13 cellular contexts compared by ENCODE assay signal in the genomic region with DNA sequence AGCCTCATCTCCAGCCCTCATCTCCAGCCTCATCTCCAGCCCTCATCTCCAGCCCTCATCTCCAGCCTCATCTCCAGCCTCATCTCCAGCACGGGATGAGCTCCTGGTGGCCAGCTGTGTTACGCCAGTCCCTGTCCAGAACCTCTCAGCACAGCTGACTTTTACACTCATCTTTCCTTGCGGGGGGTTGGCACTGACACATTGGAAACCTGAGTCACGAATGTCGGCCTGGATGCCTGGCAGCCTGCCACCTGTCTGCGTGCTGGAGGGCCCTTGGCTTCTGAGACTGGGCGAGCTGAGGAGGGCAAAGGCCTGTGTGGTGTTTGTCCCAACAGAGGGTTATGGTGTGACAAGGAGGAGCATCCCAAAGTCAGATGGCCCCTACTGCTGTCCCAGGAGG.
DNase-seq lines count a peak whose midpoint lies in the region; ATAC-seq and TF ChIP-seq lines count a peak whose summit lies in the region.
"Had no signal": no experiment of that assay in that cellular context is flagged by ENCODE, and none has a peak within 500 bp of the region (broad histone marks: within the 10 kb centered on the region; RNA-seq: fewer than 3 reads in every experiment).

No MANE protein-coding gene starts in this region.

- H3K9ac ChIP-seq in Karpas-422 (ENCODE audit: low read length) = no peak overlapping the region
- H3K9ac ChIP-seq: KMS-11 had no signal

- H2AFZ ChIP-seq in Karpas-422 (ENCODE audit: low read length) = no peak overlapping the region

- H3K4me3 ChIP-seq in AG10803 (ENCODE audit: low read length) (no peak overlapping the region), Karpas-422 (ENCODE audit: low read length) (no peak overlapping the region), dorsolateral prefrontal cortex (no peak overlapping the region)
- H3K4me3 ChIP-seq: heart right ventricle, smooth muscle cell had no signal

- H3K4me2 ChIP-seq in Karpas-422 (ENCODE audit: low read depth, low read length, poor library complexity, severe bottlenecking) = no peak overlapping the region
- H3K4me2 ChIP-seq: KMS-11, smooth muscle cell had no signal

- DNase-seq in AG10803 (ENCODE audit: low read depth) (peak; percentile 89), HT1080 (ENCODE audit: low read depth) (peak; percentile 88), foreskin keratinocyte (peak; percentile 42 to 71), Karpas-422 (no peak), dorsolateral prefrontal cortex (no peak)
- DNase-seq: activated CD8-positive, alpha-beta memory T cell treated with anti-CD3 and anti-CD28 coated beads, Interleukin-2, amount 50 U/mL, for 48 hours; heart right ventricle; stimulated activated CD8-positive, alpha-beta memory T cell treated with anti-CD3 and anti-CD28 coated beads, Interleukin-4, amount 100 ng/mL, for 48 hours had no signal

- no peaks in the 10 kb centered on the region for H3K36me3 ChIP-seq in Karpas-422 (ENCODE audit: insufficient read depth, low read length)

- ATAC-seq in SK-N-SH treated with all-trans-retinoic acid at 6 μM for 48 hours = peak; percentile 80
- peak; percentile 79 for ATAC-seq in foreskin keratinocyte
- no peak for ATAC-seq in HG03025 (IDR thresholded peaks at IDR 0.05; ENCODE audit: low FRiP score, unreplicated experiment)
- ATAC-seq in HG02852 (IDR thresholded peaks at IDR 0.05; ENCODE audit: unreplicated experiment) = no peak

- no peaks in the 10 kb centered on the region for H3K27me3 ChIP-seq in foreskin keratinocyte
- H3K27me3 ChIP-seq in Karpas-422 (ENCODE audit: low read length) = no peaks in the 10 kb centered on the region
- H3K27me3 ChIP-seq in dorsolateral prefrontal cortex = peaks cover 0 to 4% (median 0%) of the 10 kb centered on the region in 45 donors
- H3K27me3 ChIP-seq: heart right ventricle had no signal

- H3K9me3 ChIP-seq in Karpas-422 (ENCODE audit: low read length) = peaks cover 3% of the 10 kb centered on the region; the same call in 1 of the 2 replicates

- no peaks in the 10 kb centered on the region for H3K79me2 ChIP-seq in Karpas-422 (ENCODE audit: low read length)

- H3K27ac ChIP-seq in foreskin keratinocyte (no peak overlapping the region), Karpas-422 (ENCODE audit: low read length) (no peak overlapping the region), dorsolateral prefrontal cortex (no peak overlapping the region)
- H3K27ac ChIP-seq: heart right ventricle, KMS-11 had no signal

- peak; percentile 16; the same call in 1 of the 2 replicates for TF ChIP-seq CTCF in AG10803 (conservative IDR thresholded peaks at IDR 0.05; ENCODE audit: low read length)
- TF ChIP-seq CTCF in foreskin keratinocyte (conservative IDR thresholded peaks at IDR 0.05) = no peak
- TF ChIP-seq CTCF in dorsolateral prefrontal cortex (IDR thresholded peaks at IDR 0.05 in 54 of 56, conservative IDR thresholded peaks at IDR 0.05 in 2 of 56; ENCODE audit: low read depth in 1 of 56, partially characterized antibody in 56 of 56) = no peak

- H4K20me1 ChIP-seq in Karpas-422 (ENCODE audit: insufficient read depth, low read depth, low read length) = no peaks in the 10 kb centered on the region

- intact Hi-C loops in dorsolateral prefrontal cortex (cut with DNase I) = no loop called here

- H3K4me1 ChIP-seq in foreskin keratinocyte (peaks cover 3% of the 10 kb centered on the region), Karpas-422 (ENCODE audit: low read length) (no peaks in the 10 kb centered on the region)

- H3K9me2 ChIP-seq in Karpas-422 (replicated peaks; ENCODE audit: insufficient read depth, low read length) = no peaks in the 10 kb centered on the region

TF ChIP-seq in SK-N-SH treated with all-trans-retinoic acid at 6 μM for 48 hours, 23 proteins besides CTCF, POLR2A, EP300 and RAD21:
- no peak for TF ChIP-seq ESRRG (CRISPR knock-in tag; IDR thresholded peaks at IDR 0.05)
- no peak for TF ChIP-seq ARNTL (CRISPR knock-in tag; IDR thresholded peaks at IDR 0.05; ENCODE audit: borderline replicate concordance, low read depth)
- no peak for TF ChIP-seq ZC3H10 (CRISPR knock-in tag; IDR thresholded peaks at IDR 0.05)
- TF ChIP-seq ZNF70 (CRISPR knock-in tag; IDR thresholded peaks at IDR 0.05) = no peak
- no peak for TF ChIP-seq CSDC2 (CRISPR knock-in tag; IDR thresholded peaks at IDR 0.05)
- TF ChIP-seq, protein P1, sequence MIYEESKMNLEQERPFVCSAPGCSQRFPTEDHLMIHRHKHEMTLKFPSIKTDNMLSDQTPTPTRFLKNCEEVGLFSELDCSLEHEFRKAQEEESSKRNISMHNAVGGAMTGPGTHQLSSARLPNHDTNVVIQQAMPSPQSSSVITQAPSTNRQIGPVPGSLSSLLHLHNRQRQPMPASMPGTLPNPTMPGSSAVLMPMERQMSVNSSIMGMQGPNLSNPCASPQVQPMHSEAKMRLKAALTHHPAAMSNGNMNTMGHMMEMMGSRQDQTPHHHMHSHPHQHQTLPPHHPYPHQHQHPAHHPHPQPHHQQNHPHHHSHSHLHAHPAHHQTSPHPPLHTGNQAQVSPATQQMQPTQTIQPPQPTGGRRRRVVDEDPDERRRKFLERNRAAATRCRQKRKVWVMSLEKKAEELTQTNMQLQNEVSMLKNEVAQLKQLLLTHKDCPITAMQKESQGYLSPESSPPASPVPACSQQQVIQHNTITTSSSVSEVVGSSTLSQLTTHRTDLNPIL (CRISPR knock-in tag; IDR thresholded peaks at IDR 0.05; ENCODE audit: low read depth) = no peak
- TF ChIP-seq PPARA (CRISPR knock-in tag; IDR thresholded peaks at IDR 0.05; ENCODE audit: borderline replicate concordance) = no peak
- TF ChIP-seq GLIS3 (CRISPR knock-in tag; IDR thresholded peaks at IDR 0.05) = no peak
- TF ChIP-seq TCF4 (CRISPR knock-in tag; IDR thresholded peaks at IDR 0.05; ENCODE audit: borderline replicate concordance) = no peak
- no peak for TF ChIP-seq SNAI2 (CRISPR knock-in tag; IDR thresholded peaks at IDR 0.05)
- TF ChIP-seq, protein P2, sequence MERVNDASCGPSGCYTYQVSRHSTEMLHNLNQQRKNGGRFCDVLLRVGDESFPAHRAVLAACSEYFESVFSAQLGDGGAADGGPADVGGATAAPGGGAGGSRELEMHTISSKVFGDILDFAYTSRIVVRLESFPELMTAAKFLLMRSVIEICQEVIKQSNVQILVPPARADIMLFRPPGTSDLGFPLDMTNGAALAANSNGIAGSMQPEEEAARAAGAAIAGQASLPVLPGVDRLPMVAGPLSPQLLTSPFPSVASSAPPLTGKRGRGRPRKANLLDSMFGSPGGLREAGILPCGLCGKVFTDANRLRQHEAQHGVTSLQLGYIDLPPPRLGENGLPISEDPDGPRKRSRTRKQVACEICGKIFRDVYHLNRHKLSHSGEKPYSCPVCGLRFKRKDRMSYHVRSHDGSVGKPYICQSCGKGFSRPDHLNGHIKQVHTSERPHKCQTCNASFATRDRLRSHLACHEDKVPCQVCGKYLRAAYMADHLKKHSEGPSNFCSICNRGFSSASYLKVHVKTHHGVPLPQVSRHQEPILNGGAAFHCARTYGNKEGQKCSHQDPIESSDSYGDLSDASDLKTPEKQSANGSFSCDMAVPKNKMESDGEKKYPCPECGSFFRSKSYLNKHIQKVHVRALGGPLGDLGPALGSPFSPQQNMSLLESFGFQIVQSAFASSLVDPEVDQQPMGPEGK (CRISPR knock-in tag; IDR thresholded peaks at IDR 0.05; ENCODE audit: borderline replicate concordance) = no peak
- TF ChIP-seq, protein P3, sequence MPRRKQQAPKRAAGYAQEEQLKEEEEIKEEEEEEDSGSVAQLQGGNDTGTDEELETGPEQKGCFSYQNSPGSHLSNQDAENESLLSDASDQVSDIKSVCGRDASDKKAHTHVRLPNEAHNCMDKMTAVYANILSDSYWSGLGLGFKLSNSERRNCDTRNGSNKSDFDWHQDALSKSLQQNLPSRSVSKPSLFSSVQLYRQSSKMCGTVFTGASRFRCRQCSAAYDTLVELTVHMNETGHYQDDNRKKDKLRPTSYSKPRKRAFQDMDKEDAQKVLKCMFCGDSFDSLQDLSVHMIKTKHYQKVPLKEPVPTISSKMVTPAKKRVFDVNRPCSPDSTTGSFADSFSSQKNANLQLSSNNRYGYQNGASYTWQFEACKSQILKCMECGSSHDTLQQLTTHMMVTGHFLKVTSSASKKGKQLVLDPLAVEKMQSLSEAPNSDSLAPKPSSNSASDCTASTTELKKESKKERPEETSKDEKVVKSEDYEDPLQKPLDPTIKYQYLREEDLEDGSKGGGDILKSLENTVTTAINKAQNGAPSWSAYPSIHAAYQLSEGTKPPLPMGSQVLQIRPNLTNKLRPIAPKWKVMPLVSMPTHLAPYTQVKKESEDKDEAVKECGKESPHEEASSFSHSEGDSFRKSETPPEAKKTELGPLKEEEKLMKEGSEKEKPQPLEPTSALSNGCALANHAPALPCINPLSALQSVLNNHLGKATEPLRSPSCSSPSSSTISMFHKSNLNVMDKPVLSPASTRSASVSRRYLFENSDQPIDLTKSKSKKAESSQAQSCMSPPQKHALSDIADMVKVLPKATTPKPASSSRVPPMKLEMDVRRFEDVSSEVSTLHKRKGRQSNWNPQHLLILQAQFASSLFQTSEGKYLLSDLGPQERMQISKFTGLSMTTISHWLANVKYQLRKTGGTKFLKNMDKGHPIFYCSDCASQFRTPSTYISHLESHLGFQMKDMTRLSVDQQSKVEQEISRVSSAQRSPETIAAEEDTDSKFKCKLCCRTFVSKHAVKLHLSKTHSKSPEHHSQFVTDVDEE (CRISPR knock-in tag; IDR thresholded peaks at IDR 0.05) = no peak
- TF ChIP-seq, protein P4, sequence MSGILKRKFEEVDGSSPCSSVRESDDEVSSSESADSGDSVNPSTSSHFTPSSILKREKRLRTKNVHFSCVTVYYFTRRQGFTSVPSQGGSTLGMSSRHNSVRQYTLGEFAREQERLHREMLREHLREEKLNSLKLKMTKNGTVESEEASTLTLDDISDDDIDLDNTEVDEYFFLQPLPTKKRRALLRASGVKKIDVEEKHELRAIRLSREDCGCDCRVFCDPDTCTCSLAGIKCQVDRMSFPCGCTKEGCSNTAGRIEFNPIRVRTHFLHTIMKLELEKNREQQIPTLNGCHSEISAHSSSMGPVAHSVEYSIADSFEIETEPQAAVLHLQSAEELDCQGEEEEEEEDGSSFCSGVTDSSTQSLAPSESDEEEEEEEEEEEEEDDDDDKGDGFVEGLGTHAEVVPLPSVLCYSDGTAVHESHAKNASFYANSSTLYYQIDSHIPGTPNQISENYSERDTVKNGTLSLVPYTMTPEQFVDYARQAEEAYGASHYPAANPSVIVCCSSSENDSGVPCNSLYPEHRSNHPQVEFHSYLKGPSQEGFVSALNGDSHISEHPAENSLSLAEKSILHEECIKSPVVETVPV (CRISPR knock-in tag; IDR thresholded peaks at IDR 0.05) = no peak
- no peak for TF ChIP-seq BACH2 (CRISPR knock-in tag; IDR thresholded peaks at IDR 0.05; ENCODE audit: borderline replicate concordance)
- TF ChIP-seq ZNF565 (CRISPR knock-in tag; conservative IDR thresholded peaks at IDR 0.05; ENCODE audit: low read depth) = no peak
- TF ChIP-seq TOX (CRISPR knock-in tag; IDR thresholded peaks at IDR 0.05; ENCODE audit: borderline replicate concordance) = no peak
- no peak for TF ChIP-seq ISL1 (CRISPR knock-in tag; IDR thresholded peaks at IDR 0.05)
- no peak for TF ChIP-seq RARB (CRISPR knock-in tag; IDR thresholded peaks at IDR 0.05)
- no peak for TF ChIP-seq OSR1 (CRISPR knock-in tag; IDR thresholded peaks at IDR 0.05)

Comparison
In these comparisons a context has a peak if more than half of its experiments do, and no peak if none do; other contexts are left out.
1. DNase-seq: peak in AG10803 (single experiment), HT1080 (single experiment) and foreskin keratinocyte (2 of 2); none in Karpas-422 (single experiment) and dorsolateral prefrontal cortex (0 of 10).
2. ATAC-seq: peak in SK-N-SH treated with all-trans-retinoic acid at 6 μM for 48 hours (single experiment) and foreskin keratinocyte (single experiment); none in HG03025 (single experiment) and HG02852 (single experiment).